32 cellular contexts compared by ENCODE assay signal in genomic region chr14:103966631-103967030, GRCh38. TPM values are rescaled to one million over a fixed set of nuclear protein-coding genes. Genes with fewer than 3 reads are reported as not detected.
"Had no signal": no experiment of that assay in that cellular context is flagged by ENCODE, and none has a peak within 500 bp of the region (broad histone marks: within the 10 kb centered on the region; RNA-seq: fewer than 3 reads in every experiment).

No MANE protein-coding gene starts in this region.

- H3K4me3 ChIP-seq: stomach, suprapubic skin, testis, thoracic aorta, thyroid gland, tibial artery, tibial nerve, transverse colon, upper lobe of left lung, upper lobe of right lung, uterus, vagina had no signal

- H3K36me3 ChIP-seq: stomach, suprapubic skin, thoracic aorta, thyroid gland, tibial artery, tibial nerve, transverse colon, upper lobe of left lung, upper lobe of right lung, uterus, vagina had no signal

- H3K27me3 ChIP-seq: stomach, testis, thyroid gland, upper lobe of left lung, upper lobe of right lung, uterus, vagina had no signal

- FAIRE-seq: urothelium cell line had no signal

- ATAC-seq: stimulated activated effector memory CD8-positive, alpha-beta T cell treated with anti-CD3 and anti-CD28 coated beads, Interleukin-12 subunit alpha, Interleukin-12 subunit beta, amount 100 ng/mL, for 72 hours; stimulated activated memory B cell treated with anti-CD40 and anti-IgM and Interleukin-4, amounts not matched to agents 10 μg/mL and 1 μg/mL and 100 μg/mL, for 72 hours; stimulated activated naive B cell treated with anti-CD40 and anti-IgM and Interleukin-4, amounts not matched to agents 10 μg/mL and 1 μg/mL and 100 μg/mL, for 72 hours; stimulated activated naive CD8-positive, alpha-beta T cell treated with anti-CD3 and anti-CD28 coated beads, Interleukin-15, amount 100 ng/mL, for 72 hours; stimulated activated naive CD8-positive, alpha-beta T cell treated with anti-CD3 and anti-CD28 coated beads, Interleukin-15, Interleukin-2, amounts not matched to agents 100 U/mL and 50 U/mL, for 24 hours; upper lobe of right lung had no signal

- H3K27ac ChIP-seq: stomach, suprapubic skin, testis, thoracic aorta, tibial artery, tibial nerve, transverse colon, upper lobe of left lung, upper lobe of right lung, uterus, vagina had no signal

- H3K4me1 ChIP-seq: stomach, suprapubic skin, testis, tibial artery, tibial nerve, transverse colon, upper lobe of left lung, upper lobe of right lung, uterus, vagina had no signal

- H3K9me3 ChIP-seq: stomach, suprapubic skin, testis, thoracic aorta, thyroid gland, tibial artery, tibial nerve, transverse colon, upper lobe of left lung, upper lobe of right lung, uterus, vagina had no signal

- DNase-seq: stimulated activated CD4-positive, alpha-beta T cell treated with anti-CD3 and anti-CD28 coated beads, Interleukin-2, amount 100 ng/mL, for 48 hours; stimulated activated CD4-positive, alpha-beta T cell treated with anti-CD3 and anti-CD28 coated beads, Interleukin-4, amount 100 ng/mL, for 1 hour; stimulated activated CD4-positive, alpha-beta T cell treated with anti-CD3 and anti-CD28 coated beads, Interleukin-4, amount 100 ng/mL, for 24 hours; stimulated activated CD4-positive, alpha-beta T cell treated with anti-CD3 and anti-CD28 coated beads, Interleukin-4, amount 100 ng/mL, for 4 hours; stimulated activated CD8-positive, alpha-beta memory T cell treated with anti-CD3 and anti-CD28 coated beads, Interleukin-4, amount 100 ng/mL, for 48 hours; stimulated activated naive B cell treated with anti-CD40 and anti-IgM and Interleukin-4, amounts not matched to agents 10 μg/mL and 1 μg/mL and 100 μg/mL, for 72 hours; stimulated activated naive CD4-positive, alpha-beta T cell; stimulated activated naive CD4-positive, alpha-beta T cell treated with Interleukin-2 at 50 U/mL for 16 hours; stimulated activated naive CD8-positive, alpha-beta T cell treated with anti-CD3 and anti-CD28 coated beads, Interleukin-15, amount 100 ng/mL, for 72 hours; stimulated activated naive CD8-positive, alpha-beta T cell treated with anti-CD3 and anti-CD28 coated beads, Interleukin-15, Interleukin-2, amounts not matched to agents 100 U/mL and 50 U/mL, for 24 hours; stomach; substantia nigra; testis; thyroid gland; tibial artery; transverse colon; trophoblast cell; upper lobe of left lung; upper lobe of right lung; uterus had no signal

RNA-seq across cellular contexts. Expression of gene RD3L, which starts 24.3 kb away (rescaled TPM):
- total RNA-seq: stomach, subcutaneous adipose tissue, suprapubic skin, temporal lobe, testis, thoracic aorta, thyroid gland, tibial nerve, transverse colon, upper lobe of left lung, upper lobe of right lung, ureter, urinary bladder, uterus, vagina had no signal
- polyA plus RNA-seq: stomach, thymus had no signal
